1 cellular context compared by ENCODE assay signal in genomic region chr4:186684220-186684619, GRCh38.
TF ChIP-seq lines count a peak whose summit lies in the region.

No MANE protein-coding gene starts in this region.

TF ChIP-seq in IMR-90, 13 proteins besides CTCF, POLR2A, EP300 and RAD21:
- no peak for TF ChIP-seq RFX5 (IDR thresholded peaks at IDR 0.05; ENCODE audit: low read depth, low read length)
- TF ChIP-seq FOS (IDR thresholded peaks at IDR 0.05; ENCODE audit: low read depth, low read length), result no peak
- no peak for TF ChIP-seq MAZ (IDR thresholded peaks at IDR 0.05; ENCODE audit: borderline replicate concordance, low read depth, low read length)
- no peak for TF ChIP-seq MXI1 (IDR thresholded peaks at IDR 0.05; ENCODE audit: borderline replicate concordance, low read depth, low read length)
- no peak for TF ChIP-seq ELK1 (IDR thresholded peaks at IDR 0.05; ENCODE audit: borderline replicate concordance, low read depth, low read length)
- TF ChIP-seq CEBPB (IDR thresholded peaks at IDR 0.05; ENCODE audit: low read depth, low read length), result no peak
